ENCODE assay signal across 8 cellular contexts in genomic region chr17:39754161-39754957, GRCh38. TPM values are rescaled to one million over a fixed set of nuclear protein-coding genes. Genes with fewer than 3 reads are reported as not detected.
DNase-seq lines count a peak whose midpoint lies in the region; ATAC-seq and TF ChIP-seq lines count a peak whose summit lies in the region.

No MANE protein-coding gene starts in this region.

- H3K36me3 Mint-ChIP-seq in T-helper 2 cell treated with Interferon-gamma antibody and Interleukin-4, amounts not matched to agents 5 μg/mL and 100 μg/mL, for 36 hours (ENCODE audit: low read depth), result no peaks in the 10 kb centered on the region

- peak; percentile 30 for ATAC-seq in GM18499 (IDR thresholded peaks at IDR 0.05; ENCODE audit: insufficient read depth, unreplicated experiment)
- peak; percentile 64 for ATAC-seq in HG02884 (IDR thresholded peaks at IDR 0.05; ENCODE audit: unreplicated experiment)

- H2AFZ ChIP-seq in hepatocyte, result peak overlapping the region; percentile 95

- H3K9me3 ChIP-seq in ascending aorta (no peaks in the 10 kb centered on the region), hepatocyte (ENCODE audit: low read depth) (no peaks in the 10 kb centered on the region)

- peak overlapping the region; percentile 74 to 80 for H3K4me3 ChIP-seq in ascending aorta
- H3K4me3 ChIP-seq in hepatocyte, result peak overlapping the region; percentile 71
- H3K4me3 ChIP-seq in retinal pigment epithelial cell (ENCODE audit: low read length), result peak overlapping the region; percentile 59

- H3K4me3 Mint-ChIP-seq in T-helper 2 cell treated with Interferon-gamma antibody and Interleukin-4, amounts not matched to agents 5 μg/mL and 100 μg/mL, for 36 hours, result peak overlapping the region; percentile 45

- no peaks in the 10 kb centered on the region for H3K27me3 ChIP-seq in ascending aorta
- no peaks in the 10 kb centered on the region for H3K27me3 ChIP-seq in hepatocyte

- H3K27me3 Mint-ChIP-seq in T-helper 2 cell treated with Interferon-gamma antibody and Interleukin-4, amounts not matched to agents 5 μg/mL and 100 μg/mL, for 36 hours (ENCODE audit: low read depth), result no peaks in the 10 kb centered on the region

- no peaks in the 10 kb centered on the region for H3K79me2 ChIP-seq in hepatocyte

- peak; percentile 54 for DNase-seq in NCI-H146 treated with DMSO at 0.1 percent for 48 hours (lab: John Stamatoyannopoulos, UW; ENCODE audit: unreplicated experiment)
- DNase-seq in T-helper 2 cell treated with Interferon-gamma antibody and Interleukin-4, amounts not matched to agents 5 μg/mL and 100 μg/mL, for 36 hours (ENCODE audit: low spot score), result peak; percentile 97
- DNase-seq in ascending aorta (ENCODE audit: low spot score in 2 of 2), result peak; percentile 73 to 96
- DNase-seq in hepatocyte (ENCODE audit: low spot score), result peak; percentile 95
- DNase-seq in retinal pigment epithelial cell (ENCODE audit: low read depth), result no peak
- no peak for DNase-seq in OCI-M2 (lab: John Stamatoyannopoulos, UW; ENCODE audit: unreplicated experiment)

- no peaks in the 10 kb centered on the region for H3K9me2 ChIP-seq in hepatocyte (replicated peaks; ENCODE audit: insufficient read depth)

- H3K36me3 ChIP-seq in ascending aorta (no peaks in the 10 kb centered on the region), hepatocyte (replicated peaks; ENCODE audit: insufficient read depth, low read depth) (no peaks in the 10 kb centered on the region)

- TF ChIP-seq CTCF in ascending aorta (IDR thresholded peaks at IDR 0.05) (peak; percentile 88 to 99 (median 99)), hepatocyte (IDR thresholded peaks at IDR 0.05; ENCODE audit: poor library complexity) (peak; percentile 90), retinal pigment epithelial cell (conservative IDR thresholded peaks at IDR 0.05; ENCODE audit: low read depth, low read length) (peak; percentile 68)

- peak overlapping the region; percentile 90 for H3K4me2 ChIP-seq in hepatocyte

- H4K20me1 ChIP-seq in hepatocyte (ENCODE audit: insufficient read depth, poor library complexity, severe bottlenecking), result no peaks in the 10 kb centered on the region

- H3K27ac Mint-ChIP-seq in T-helper 2 cell treated with Interferon-gamma antibody and Interleukin-4, amounts not matched to agents 5 μg/mL and 100 μg/mL, for 36 hours, result peak overlapping the region; percentile 74

- H3K9me3 Mint-ChIP-seq in T-helper 2 cell treated with Interferon-gamma antibody and Interleukin-4, amounts not matched to agents 5 μg/mL and 100 μg/mL, for 36 hours, result no peaks in the 10 kb centered on the region

- WGBS in hepatocyte (ENCODE audit: low lambda C conversion rate, missing lambda C conversion rate), result under 1% methylated on average over 54 of the region's 91 CpGs

- H3K4me1 ChIP-seq in ascending aorta, result peaks cover 3 to 17% of the 10 kb centered on the region in 2 donors
- peaks cover 6% of the 10 kb centered on the region for H3K4me1 ChIP-seq in hepatocyte (ENCODE audit: insufficient read depth)

- peaks cover 53% of the 10 kb centered on the region for H3K4me1 Mint-ChIP-seq in T-helper 2 cell treated with Interferon-gamma antibody and Interleukin-4, amounts not matched to agents 5 μg/mL and 100 μg/mL, for 36 hours (ENCODE audit: low read depth)

- intact Hi-C loops in ascending aorta (cut with DNase I), result loop anchor here (1.0 to 5.0 kb wide), 5 partner anchors 24 to 292 kb away; partner anchors contain the start of genes CDK12, MIEN1, PGAP3 and STARD3

- H3K27ac ChIP-seq in ascending aorta (peak overlapping the region; percentile 87 to 90), hepatocyte (peak overlapping the region; percentile 96)

RNA-seq across cellular contexts. Expression of gene GRB7, which starts 16.6 kb away (rescaled TPM):
- 1.6 TPM for total RNA-seq in ascending aorta
- total RNA-seq in hepatocyte, result 19.0 and 22.8 TPM in 2 replicates
- polyA plus RNA-seq in hepatocyte, result 29.4 and 29.7 TPM in 2 replicates

RNA-seq across cellular contexts. Expression of gene MIEN1, which starts 24.0 kb away (rescaled TPM):
- 64.2 TPM for total RNA-seq in ascending aorta
- 37.2 and 72.6 TPM in 2 replicates for total RNA-seq in hepatocyte
- polyA plus RNA-seq in hepatocyte, result 129 and 133 TPM in 2 replicates

RNA-seq across cellular contexts. Expression of gene ERBB2, which starts 54.5 kb away (rescaled TPM):
- total RNA-seq in ascending aorta (124 TPM), hepatocyte (77.7 and 93.1 TPM in 2 replicates)
- 72.9 and 76.4 TPM in 2 replicates for polyA plus RNA-seq in hepatocyte

Comparison
In these comparisons a context has a peak if more than half of its experiments do, and no peak if none do; other contexts are left out.
1. DNase-seq: peak in NCI-H146 treated with DMSO at 0.1 percent for 48 hours (single experiment), T-helper 2 cell treated with Interferon-gamma antibody and Interleukin-4, amounts not matched to agents 5 μg/mL and 100 μg/mL, for 36 hours (single experiment), ascending aorta (2 of 2) and hepatocyte (single experiment); none in retinal pigment epithelial cell (single experiment) and OCI-M2 (single experiment).
2. Peak in every context shown above with its lines, with median percentiles within 50 percentile points of each other: H3K4me3 ChIP-seq and CTCF ChIP-seq.